ENCODE assay signal across 1 cellular context in genomic region chr15:78925956-78926743, GRCh38.
TF ChIP-seq lines count a peak whose summit lies in the region.

No MANE protein-coding gene starts in this region.

TF ChIP-seq in HCT116, 20 proteins besides CTCF, POLR2A, EP300 and RAD21:
- TF ChIP-seq YY1 (IDR thresholded peaks at IDR 0.05; ENCODE audit: extremely low read depth, insufficient replicate concordance, low read depth, low read length), result no peak
- no peak; the same call in 1 of the 2 replicates for TF ChIP-seq POLR2AphosphoS5 (IDR thresholded peaks at IDR 0.05; ENCODE audit: low read depth, low read length)
- no peak for TF ChIP-seq ZFX (IDR thresholded peaks at IDR 0.05)
- no peak for TF ChIP-seq JUND (IDR thresholded peaks at IDR 0.05)
- no peak for TF ChIP-seq EZH2 (IDR thresholded peaks at IDR 0.05)
TF ChIP-seq in HCT116: peak in this region for 0.
